8 cellular contexts compared by ENCODE assay signal in genomic region chr10:25758041-25758457, GRCh38.
A peak's percentile ranks its signal among the peaks of the same experiment; 100 is the strongest.
DNase-seq lines count a peak whose midpoint lies in the region; ATAC-seq and TF ChIP-seq lines count a peak whose summit lies in the region.

No MANE protein-coding gene starts in this region.

- H3K27ac ChIP-seq in brain microvascular endothelial cell (no peak overlapping the region), osteoblast (ENCODE audit: low read depth, low read length) (no peak overlapping the region)

- TF ChIP-seq CTCF in BE2C (IDR thresholded peaks at IDR 0.05; ENCODE audit: low read depth, low read length) = peak; percentile 65
- TF ChIP-seq CTCF in GM20000 (IDR thresholded peaks at IDR 0.05; ENCODE audit: extremely low read depth, missing control alignments) = peak; percentile 23
- no peak for TF ChIP-seq CTCF in brain microvascular endothelial cell (IDR thresholded peaks at IDR 0.05; ENCODE audit: low read depth, low read length, missing control alignments)
- peak; percentile 19 for TF ChIP-seq CTCF in osteoblast (IDR thresholded peaks at IDR 0.05; ENCODE audit: extremely low read depth, low read depth, low read length)

- in situ Hi-C loops in brain microvascular endothelial cell (cut with HindIII; ENCODE audit: low pct_ligation_motif_present, low sequenced_read_pairs) = no loop called here

- H3K9me3 ChIP-seq in BE2C = no peaks in the 10 kb centered on the region
- peaks cover 2% of the 10 kb centered on the region for H3K9me3 ChIP-seq in osteoblast (ENCODE audit: low read depth, low read length)

- H3K79me2 ChIP-seq in osteoblast (ENCODE audit: insufficient read depth, low read length) = no peaks in the 10 kb centered on the region

- H3K4me3 ChIP-seq in BE2C (ENCODE audit: low read depth, low read length) (no peak overlapping the region), brain microvascular endothelial cell (ENCODE audit: low read depth, low read length) (no peak overlapping the region), osteoblast (ENCODE audit: insufficient read depth, low read length) (no peak overlapping the region)

- H3K4me1 ChIP-seq in BE2C = no peaks in the 10 kb centered on the region
- no peaks in the 10 kb centered on the region for H3K4me1 ChIP-seq in osteoblast (ENCODE audit: insufficient read depth, low read length)

- no peaks in the 10 kb centered on the region for H3K27me3 ChIP-seq in BE2C
- no peaks in the 10 kb centered on the region for H3K27me3 ChIP-seq in brain microvascular endothelial cell (replicated peaks)
- H3K27me3 ChIP-seq in osteoblast (ENCODE audit: insufficient read depth, low read length) = no peaks in the 10 kb centered on the region

- no peak overlapping the region for H3K4me2 ChIP-seq in osteoblast (ENCODE audit: insufficient read depth, low read length)

- no peak for ATAC-seq in HG03565 (IDR thresholded peaks at IDR 0.05; ENCODE audit: unreplicated experiment)
- ATAC-seq in HG03159 (IDR thresholded peaks at IDR 0.05; ENCODE audit: unreplicated experiment) = no peak

- no peaks in the 10 kb centered on the region for H4K20me1 ChIP-seq in osteoblast (ENCODE audit: insufficient read depth, low read length)

- no peak overlapping the region for H2AFZ ChIP-seq in osteoblast (ENCODE audit: low read length)

- H3K36me3 ChIP-seq in BE2C (no peaks in the 10 kb centered on the region), brain microvascular endothelial cell (replicated peaks) (no peaks in the 10 kb centered on the region), osteoblast (ENCODE audit: insufficient read depth, low read length) (no peaks in the 10 kb centered on the region)

- peak; percentile 7 for DNase-seq in BE2C
- peak; percentile 43 for DNase-seq in GM20000 (ENCODE audit: low spot score)
- DNase-seq in NCI-H2171 treated with DMSO at 0.1 percent for 48 hours (lab: John Stamatoyannopoulos, UW) = peak; percentile 46
- DNase-seq in brain microvascular endothelial cell = peak; percentile 40
- no peak for DNase-seq in osteoblast (ENCODE audit: insufficient read length, low spot score, missing footprints)
- no peak for DNase-seq in hepatic stellate cell (ENCODE audit: low spot score)

Comparison
In these comparisons a context has a peak if more than half of its experiments do, and no peak if none do; other contexts are left out.
1. DNase-seq: peak in BE2C (single experiment), GM20000 (single experiment), NCI-H2171 treated with DMSO at 0.1 percent for 48 hours (single experiment) and brain microvascular endothelial cell (single experiment); none in osteoblast (single experiment) and hepatic stellate cell (single experiment).